In the genomic region with DNA sequence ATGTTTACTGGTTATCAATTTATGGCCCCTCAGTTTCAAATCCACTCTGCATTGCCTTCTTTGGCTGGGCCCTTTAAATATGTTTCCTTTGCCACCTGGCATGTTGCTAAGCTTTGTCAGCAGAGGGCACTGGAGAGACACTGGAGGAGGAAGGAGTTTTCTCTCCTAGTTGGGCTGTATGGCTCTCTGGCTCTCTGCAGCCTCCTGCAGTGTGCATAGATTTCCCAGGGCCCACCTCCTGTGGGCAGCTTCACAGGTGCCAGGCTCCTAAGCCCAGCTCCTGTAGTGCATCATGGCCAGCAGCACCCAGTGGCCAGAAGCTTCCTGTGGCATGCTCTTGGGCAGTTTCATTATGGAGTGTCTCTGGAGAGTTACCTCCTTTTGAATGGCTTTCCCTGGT, we compare ENCODE assay signal across 9 cellular contexts. TPM values are rescaled to one million over a fixed set of nuclear protein-coding genes. Genes with fewer than 3 reads are reported as not detected.
DNase-seq lines count a peak whose midpoint lies in the region; ATAC-seq and TF ChIP-seq lines count a peak whose summit lies in the region.
"Had no signal": no experiment of that assay in that cellular context is flagged by ENCODE, and none has a peak within 500 bp of the region (broad histone marks: within the 10 kb centered on the region; RNA-seq: fewer than 3 reads in every experiment).

No MANE protein-coding gene starts in this region.

- ATAC-seq in GM18517 (IDR thresholded peaks at IDR 0.05; ENCODE audit: unreplicated experiment) (peak; percentile 55), HG02973 (IDR thresholded peaks at IDR 0.05; ENCODE audit: unreplicated experiment) (peak; percentile 56), natural killer cell (peak in 1 of 3 donors; percentile 29)

- H3K4me3 Mint-ChIP-seq in endothelial cell (ENCODE audit: unreplicated experiment), result no peak overlapping the region
- H3K4me3 Mint-ChIP-seq in natural killer cell, result peak overlapping the region; percentile 65

- TF ChIP-seq CTCF in C4-2B (conservative IDR thresholded peaks at IDR 0.05) (peak; percentile 87), endothelial cell (IDR thresholded peaks at IDR 0.05; ENCODE audit: unreplicated experiment) (peak; percentile 60), natural killer cell (IDR thresholded peaks at IDR 0.05) (no peak)

- peak; percentile 65 to 83 for DNase-seq in NCI-H2081 (lab: John Stamatoyannopoulos, UW)
- DNase-seq in T follicular helper cell (ENCODE audit: low read depth), result peak; percentile 9
- peak; percentile 75 for DNase-seq in endothelial cell (ENCODE audit: low spot score)
- DNase-seq in natural killer cell, result no peak
- no peak for DNase-seq in activated CD4-positive, CD25-positive, alpha-beta regulatory T cell (lab: John Stamatoyannopoulos, UW)
- DNase-seq: naive B cell had no signal

- intact Hi-C loops in natural killer cell (cut with micrococcal nuclease), result no loop called here

- H3K27ac Mint-ChIP-seq in endothelial cell (ENCODE audit: unreplicated experiment) (no peak overlapping the region), natural killer cell (no peak overlapping the region)
- H3K27ac Mint-ChIP-seq: naive B cell had no signal

- H3K4me1 Mint-ChIP-seq in endothelial cell (ENCODE audit: unreplicated experiment) (peaks cover 14% of the 10 kb centered on the region), natural killer cell (peaks cover 19 to 23% of the 10 kb centered on the region in 2 donors)

- H3K27me3 Mint-ChIP-seq in endothelial cell (ENCODE audit: unreplicated experiment) (peaks cover 5% of the 10 kb centered on the region), natural killer cell (ENCODE audit: low read depth in 2 of 2) (peaks cover 0 to 2% of the 10 kb centered on the region in 2 donors)

- H3K9me3 Mint-ChIP-seq in endothelial cell (ENCODE audit: unreplicated experiment), result no peaks in the 10 kb centered on the region
- H3K9me3 Mint-ChIP-seq in natural killer cell, result no peaks in the 10 kb centered on the region

- H3K36me3 Mint-ChIP-seq in endothelial cell (ENCODE audit: low read depth, unreplicated experiment), result no peaks in the 10 kb centered on the region
- no peaks in the 10 kb centered on the region for H3K36me3 Mint-ChIP-seq in natural killer cell
- H3K36me3 Mint-ChIP-seq: naive B cell had no signal

- no peak overlapping the region for H3K27ac ChIP-seq in C4-2B

RNA-seq across cellular contexts. Expression of a gene that starts 23.3 kb away (rescaled TPM):
- total RNA-seq in endothelial cell (ENCODE audit: unreplicated experiment) (7.4 TPM), natural killer cell (under 1 TPM; 0.21 to 0.63 (median 0.41) TPM)

Comparison
In these comparisons a context has a peak if more than half of its experiments do, and no peak if none do; other contexts are left out.
1. DNase-seq: peak in NCI-H2081 (2 of 2), T follicular helper cell (single experiment) and endothelial cell (single experiment); none in natural killer cell (single experiment) and activated CD4-positive, CD25-positive, alpha-beta regulatory T cell (0 of 4).